ENCODE assay signal across 7 cellular contexts in the genomic region with DNA sequence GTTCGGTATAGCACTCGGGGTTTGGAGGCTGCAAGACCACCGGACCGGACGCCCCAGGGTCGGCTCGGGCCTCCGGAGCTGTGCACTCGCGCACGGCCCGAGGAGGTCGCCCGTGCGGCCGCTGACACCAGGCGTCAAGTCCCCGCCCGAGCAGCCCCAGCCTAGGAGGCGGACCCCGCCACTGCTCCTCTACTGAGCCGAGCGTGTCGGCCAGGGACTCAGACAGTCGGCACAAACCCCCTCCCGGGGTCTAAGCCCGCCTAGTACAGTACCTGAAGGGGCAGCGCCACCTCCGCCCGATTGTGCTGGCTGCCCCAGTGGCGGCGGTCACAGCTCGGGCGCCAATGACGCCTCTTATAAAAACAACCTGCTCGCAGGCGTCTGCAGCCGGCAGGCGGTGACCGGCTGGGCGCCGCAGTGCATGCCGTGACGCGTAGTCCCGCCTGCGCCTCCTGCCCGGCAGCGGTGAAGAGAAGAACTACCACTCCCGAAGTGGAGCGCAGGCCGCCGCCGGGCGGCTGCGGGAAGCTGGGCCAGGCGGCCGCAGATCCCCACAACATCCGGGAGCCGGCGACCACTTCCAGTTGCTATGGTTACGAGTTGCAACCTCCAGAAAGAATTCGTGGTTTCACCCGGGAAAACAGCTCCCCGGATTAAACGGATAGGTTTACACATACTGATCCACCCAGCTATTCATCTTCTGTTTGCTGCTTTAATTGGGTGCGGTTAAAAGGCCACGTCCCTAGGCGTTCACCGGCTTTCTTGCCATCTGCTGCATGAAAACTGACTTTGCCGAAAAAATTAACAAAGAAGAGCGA.
DNase-seq lines count a peak whose midpoint lies in the region; ATAC-seq and TF ChIP-seq lines count a peak whose summit lies in the region.

Gene CCPG1, minus strand, starts transcription at position 411 of the 818 bp plus-strand sequence. CDS start 18,935 bp downstream, outside the sequence.
Gene PIERCE2, plus strand, starts transcription at position 547 of the 818 bp plus-strand sequence. CDS start 274 bp downstream, outside the sequence.

- H3K4me3 ChIP-seq in astrocyte of the spinal cord (ENCODE audit: low read depth, low read length), result peak within 1 kb of the TSS; percentile 86
- peak within 1 kb of the TSS; percentile 87 for H3K4me3 ChIP-seq in retinal pigment epithelial cell (ENCODE audit: low read length)

- DNase-seq in NCI-H1930 (lab: John Stamatoyannopoulos, UW) (peak; percentile 69 to 84), T-helper 9 cell (peak; percentile 79), astrocyte of the spinal cord (ENCODE audit: low read depth, low spot score) (peak; percentile 98), hypothalamus (lab: John Stamatoyannopoulos, UW) (peak; percentile 58 to 96 (median 88)), retinal pigment epithelial cell (ENCODE audit: low read depth) (peak; percentile 88)

- ATAC-seq in GM18502 (IDR thresholded peaks at IDR 0.05; ENCODE audit: poor library complexity, unreplicated experiment), result peak; percentile 94
- peak; percentile 95 for ATAC-seq in HG02970 (IDR thresholded peaks at IDR 0.05; ENCODE audit: low FRiP score, unreplicated experiment)

- TF ChIP-seq CTCF in astrocyte of the spinal cord (IDR thresholded peaks at IDR 0.05; ENCODE audit: low read depth, low read length) (peak; percentile 61), retinal pigment epithelial cell (conservative IDR thresholded peaks at IDR 0.05; ENCODE audit: low read depth, low read length) (peak; percentile 52)

- in situ Hi-C loops in astrocyte of the spinal cord (cut with HindIII; ENCODE audit: low sequenced_read_pairs), result no loop called here

Comparison
In these comparisons a context has a peak if more than half of its experiments do, and no peak if none do; other contexts are left out.
1. Peak in every context shown above with its lines: DNase-seq, ATAC-seq and H3K4me3 ChIP-seq.